In the genomic region with DNA sequence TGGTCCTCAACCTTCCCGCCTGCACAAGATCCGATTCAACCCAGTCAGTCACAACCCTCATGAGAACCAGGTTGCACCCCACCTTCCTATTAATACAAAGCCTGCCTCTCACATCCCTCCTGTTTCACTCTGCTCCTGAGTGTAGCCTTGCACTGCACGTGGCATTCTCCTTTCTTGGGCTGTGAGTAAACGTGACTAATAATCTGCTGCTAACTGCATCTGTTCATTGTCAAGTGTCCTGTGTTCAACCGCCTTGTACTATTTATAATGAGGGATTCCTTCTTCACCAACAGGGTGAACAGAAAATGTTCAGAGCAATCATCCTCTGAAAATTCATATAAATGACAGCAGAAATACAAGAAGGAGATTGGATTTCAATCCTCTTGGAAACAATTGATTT, we compare ENCODE assay signal across 27 cellular contexts.
DNase-seq lines count a peak whose midpoint lies in the region; ATAC-seq, FAIRE-seq and TF ChIP-seq lines count a peak whose summit lies in the region.
"Had no signal": no experiment of that assay in that cellular context is flagged by ENCODE, and none has a peak within 500 bp of the region (broad histone marks: within the 10 kb centered on the region; RNA-seq: fewer than 3 reads in every experiment).

No MANE protein-coding gene starts in this region.

- H4K91ac ChIP-seq in H1 (replicated peaks; ENCODE audit: insufficient read length, low read length), result no peak overlapping the region

- no peaks in the 10 kb centered on the region for H3K9me2 ChIP-seq in GM23338 (ENCODE audit: insufficient read depth)

- H2BK15ac ChIP-seq in H1 (ENCODE audit: low read length), result no peak overlapping the region

- CTCF ChIA-PET in H1 (lab: Charles Lee; ENCODE audit: partially characterized antibody), result no interaction called here

- peaks cover 3% of the 10 kb centered on the region for H3K4me1 ChIP-seq in BE2C
- H3K4me1 ChIP-seq in GM23338 (ENCODE audit: insufficient read depth), result no peaks in the 10 kb centered on the region
- no peaks in the 10 kb centered on the region for H3K4me1 ChIP-seq in H1 (replicated peaks in 1 of 4; ENCODE audit: control insufficient read depth in 3 of 4, insufficient read depth in 4 of 4, low read length in 3 of 4)
- no peaks in the 10 kb centered on the region for H3K4me1 ChIP-seq in left lung
- H3K4me1 ChIP-seq: adrenal gland, body of pancreas, Caco-2, transverse colon had no signal

- TF ChIP-seq POLR2A in H1 (IDR thresholded peaks at IDR 0.05; ENCODE audit: control extremely low read depth in 1 of 2, low read depth in 2 of 2, low read length in 2 of 2), result no peak
- TF ChIP-seq POLR2A in H54 (IDR thresholded peaks at IDR 0.05; ENCODE audit: low read depth, low read length), result no peak

- H2AK5ac ChIP-seq in H1 (ENCODE audit: low read depth, low read length), result no peak overlapping the region

- H3K27ac Mint-ChIP-seq in GM23338, result peak overlapping the region; percentile 33
- peak overlapping the region; percentile 5 for H3K27ac Mint-ChIP-seq in mesothelial cell of epicardium
- H3K27ac Mint-ChIP-seq: activated CD4-positive, alpha-beta T cell treated with anti-CD3 and anti-CD28 coated beads for 36 hours; activated CD8-positive, alpha-beta T cell treated with anti-CD3 and anti-CD28 coated beads for 36 hours; activated naive CD4-positive, alpha-beta T cell treated with anti-CD3 and anti-CD28 coated beads, Interleukin-2, amount 10 ng/mL, durations not matched to agents 7 days and 5 days; IgD-negative memory B cell; memory B cell; stimulated activated memory B cell treated with anti-CD40 and anti-IgM and Interleukin-4, amounts not matched to agents 10 μg/mL and 1 μg/mL and 100 μg/mL, for 72 hours had no signal

- DNase-seq in BE2C (peak; percentile 41), GM23338 (ENCODE audit: low spot score) (no peak), H1 (ENCODE audit: low read depth in 1 of 2, low spot score in 2 of 2) (no peak), mesothelial cell of epicardium (ENCODE audit: low spot score in 2 of 2, unreplicated experiment in 2 of 2) (no peak), H54 (ENCODE audit: insufficient read length, low spot score) (no peak), left lung (no peak)
- DNase-seq: activated CD4-positive, alpha-beta T cell treated with anti-CD3 and anti-CD28 coated beads for 36 hours; activated CD8-positive, alpha-beta memory T cell treated with anti-CD3 and anti-CD28 coated beads, Interleukin-2, amount 50 U/mL, for 48 hours; activated CD8-positive, alpha-beta T cell treated with anti-CD3 and anti-CD28 coated beads for 36 hours; activated naive CD4-positive, alpha-beta T cell treated with anti-CD3 and anti-CD28 coated beads, Interleukin-2, amount 10 ng/mL, durations not matched to agents 7 days and 5 days; body of pancreas; C1 segment of cervical spinal cord; Caco-2; DMS53; foreskin fibroblast; kidney glomerular epithelial cell; NCI-H1694; NCI-H446 treated with DMSO at 0.1 percent for 48 hours; transverse colon had no signal

- H4K5ac ChIP-seq in H1 (ENCODE audit: insufficient read length, low read depth, low read length), result no peak overlapping the region

- H3F3A ChIP-seq in GM23338 (replicated peaks; ENCODE audit: low read depth), result no peaks in the 10 kb centered on the region

- no peak overlapping the region for H3K56ac ChIP-seq in H1 (replicated peaks; ENCODE audit: insufficient read length, low read depth, low read length)

- intact Hi-C loops in left lung (cut with DNase I), result no loop called here

- H3K4ac ChIP-seq in H1 (replicated peaks; ENCODE audit: insufficient read length, low read depth, low read length), result no peak overlapping the region

- no peaks in the 10 kb centered on the region for H3K79me1 ChIP-seq in H1 (ENCODE audit: low read depth, low read length)

- no peak overlapping the region for H3K14ac ChIP-seq in H1 (ENCODE audit: insufficient read length)

- H3K27me3 Mint-ChIP-seq in GM23338 (ENCODE audit: insufficient read depth, low read depth, poor library complexity), result no peaks in the 10 kb centered on the region
- no peaks in the 10 kb centered on the region for H3K27me3 Mint-ChIP-seq in mesothelial cell of epicardium (ENCODE audit: low read depth)
- H3K27me3 Mint-ChIP-seq: activated CD4-positive, alpha-beta T cell treated with anti-CD3 and anti-CD28 coated beads for 36 hours; activated CD8-positive, alpha-beta T cell treated with anti-CD3 and anti-CD28 coated beads for 36 hours; activated naive CD4-positive, alpha-beta T cell treated with anti-CD3 and anti-CD28 coated beads, Interleukin-2, amount 10 ng/mL, durations not matched to agents 7 days and 5 days; IgD-negative memory B cell; memory B cell; stimulated activated memory B cell treated with anti-CD40 and anti-IgM and Interleukin-4, amounts not matched to agents 10 μg/mL and 1 μg/mL and 100 μg/mL, for 72 hours had no signal

- no peak overlapping the region for H3K4me3 ChIP-seq in BE2C (ENCODE audit: low read depth, low read length)
- no peak overlapping the region for H3K4me3 ChIP-seq in GM23338
- no peak overlapping the region for H3K4me3 ChIP-seq in H1 (ENCODE audit: extremely low read depth in 1 of 4, insufficient read depth in 2 of 4, low read depth in 3 of 4, low read length in 4 of 4)
- no peak overlapping the region for H3K4me3 ChIP-seq in left lung
- H3K4me3 ChIP-seq: adrenal gland, body of pancreas, transverse colon had no signal

- no peak overlapping the region for H4K8ac ChIP-seq in H1 (ENCODE audit: extremely low read depth, insufficient read depth, low read length)

- no peak for FAIRE-seq in H1 (lab: Jason Lieb, UNC)
- FAIRE-seq in H54 (lab: Jason Lieb, UNC), result no peak

- H3K79me2 ChIP-seq in GM23338 (replicated peaks; ENCODE audit: insufficient read depth), result no peaks in the 10 kb centered on the region
- no peaks in the 10 kb centered on the region for H3K79me2 ChIP-seq in H1 (ENCODE audit: control insufficient read depth in 1 of 2, insufficient read depth in 2 of 2, low read length in 2 of 2)

- H3K27me3 ChIP-seq in BE2C (no peaks in the 10 kb centered on the region), GM23338 (ENCODE audit: insufficient read depth) (no peaks in the 10 kb centered on the region), H1 (replicated peaks in 1 of 4; ENCODE audit: control insufficient read depth in 3 of 4, extremely low read depth in 1 of 4, insufficient read depth in 3 of 4, low read length in 3 of 4) (no peaks in the 10 kb centered on the region), left lung (no peaks in the 10 kb centered on the region)
- H3K27me3 ChIP-seq: adrenal gland, body of pancreas, transverse colon had no signal

- WGBS in H1 (ENCODE audit: extremely low coverage in 1 of 2, insufficient coverage in 1 of 2, insufficient read length in 1 of 2, insufficient replicate concordance in 2 of 2, low coverage in 1 of 2, low lambda C conversion rate in 2 of 2, missing lambda C conversion rate in 1 of 2), 2 experiments, result 94% methylated on average over 5 of the region's 5 CpGs; no CpG with 5 or more reads in 1 of the 2 experiments

- H3K23ac ChIP-seq in H1 (ENCODE audit: insufficient read length), result no peak overlapping the region

- TF ChIP-seq RAD21 in H1 (IDR thresholded peaks at IDR 0.05 in 1 of 2, conservative IDR thresholded peaks at IDR 0.05 in 1 of 2; ENCODE audit: low read depth in 2 of 2, low read length in 2 of 2), result no peak

- POLR2A ChIA-PET in H1 (lab: Charles Lee; ENCODE audit: partially characterized antibody), result no interaction called here

- H3K4me2 ChIP-seq in GM23338 (no peak overlapping the region), H1 (ENCODE audit: insufficient read depth in 1 of 2, low read depth in 2 of 2, low read length in 2 of 2) (no peak overlapping the region)

- H2BK12ac ChIP-seq in H1 (ENCODE audit: low read depth, low read length), result no peak overlapping the region

- H2AFZ ChIP-seq in GM23338, result 0 out of 2 replicates have a peak overlapping the region, but pooled peaks have one; percentile 29
- H2AFZ ChIP-seq in H1 (ENCODE audit: low read length), result peak overlapping the region; percentile 10; the same call in 1 of the 2 replicates

- no peaks in the 10 kb centered on the region; the same call in 1 of the 2 replicates for H3K23me2 ChIP-seq in H1 (ENCODE audit: low read depth, low read length)

- TF ChIP-seq EP300 in H1 (IDR thresholded peaks at IDR 0.05; ENCODE audit: borderline replicate concordance in 1 of 2, low read depth in 2 of 2, low read length in 2 of 2), result no peak

- no peak overlapping the region for H2BK20ac ChIP-seq in H1 (ENCODE audit: low read length)

- H3K4me3 Mint-ChIP-seq in GM23338 (no peak overlapping the region), mesothelial cell of epicardium (no peak overlapping the region)
- H3K4me3 Mint-ChIP-seq: activated CD4-positive, alpha-beta T cell treated with anti-CD3 and anti-CD28 coated beads for 36 hours; activated CD8-positive, alpha-beta T cell treated with anti-CD3 and anti-CD28 coated beads for 36 hours; activated naive CD4-positive, alpha-beta T cell treated with anti-CD3 and anti-CD28 coated beads, Interleukin-2, amount 10 ng/mL, durations not matched to agents 7 days and 5 days; IgD-negative memory B cell; memory B cell; stimulated activated memory B cell treated with anti-CD40 and anti-IgM and Interleukin-4, amounts not matched to agents 10 μg/mL and 1 μg/mL and 100 μg/mL, for 72 hours had no signal

- H3K4me1 Mint-ChIP-seq in GM23338, result no peaks in the 10 kb centered on the region
- peaks cover 13% of the 10 kb centered on the region for H3K4me1 Mint-ChIP-seq in mesothelial cell of epicardium
- H3K4me1 Mint-ChIP-seq: activated CD4-positive, alpha-beta T cell treated with anti-CD3 and anti-CD28 coated beads for 36 hours; activated naive CD4-positive, alpha-beta T cell treated with anti-CD3 and anti-CD28 coated beads, Interleukin-2, amount 10 ng/mL, durations not matched to agents 7 days and 5 days; IgD-negative memory B cell; memory B cell; stimulated activated memory B cell treated with anti-CD40 and anti-IgM and Interleukin-4, amounts not matched to agents 10 μg/mL and 1 μg/mL and 100 μg/mL, for 72 hours had no signal

- no peak for ATAC-seq in GM23338
- no peak for ATAC-seq in HG03457 (IDR thresholded peaks at IDR 0.05; ENCODE audit: unreplicated experiment)
- no peak for ATAC-seq in left lung
- ATAC-seq: activated CD4-positive, alpha-beta T cell treated with anti-CD3 and anti-CD28 coated beads for 36 hours; activated CD8-positive, alpha-beta T cell treated with anti-CD3 and anti-CD28 coated beads for 36 hours; body of pancreas; esophagus mucosa; HCT116; stimulated activated memory B cell treated with anti-CD40 and anti-IgM and Interleukin-4, amounts not matched to agents 10 μg/mL and 1 μg/mL and 100 μg/mL, for 72 hours had no signal

- no peaks in the 10 kb centered on the region for H3K9me3 Mint-ChIP-seq in GM23338
- H3K9me3 Mint-ChIP-seq in mesothelial cell of epicardium, result no peaks in the 10 kb centered on the region

- TF ChIP-seq CTCF in BE2C (IDR thresholded peaks at IDR 0.05; ENCODE audit: low read depth, low read length), result no peak
- no peak for TF ChIP-seq CTCF in GM23338 (conservative IDR thresholded peaks at IDR 0.05; ENCODE audit: low read depth in 2 of 2)
- no peak for TF ChIP-seq CTCF in H1 (IDR thresholded peaks at IDR 0.05; ENCODE audit: control extremely low read depth in 1 of 3, insufficient read depth in 1 of 3, low read depth in 1 of 3, low read length in 3 of 3)
- no peak for TF ChIP-seq CTCF in mesothelial cell of epicardium (IDR thresholded peaks at IDR 0.05; ENCODE audit: unreplicated experiment)
- no peak for TF ChIP-seq CTCF in left lung (IDR thresholded peaks at IDR 0.05)

- H3K9ac ChIP-seq in H1 (replicated peaks in 1 of 4; ENCODE audit: extremely low read depth in 1 of 4, low read depth in 3 of 4, low read length in 3 of 4), result no peak overlapping the region

- H3K9me3 ChIP-seq in BE2C (no peaks in the 10 kb centered on the region), H1 (ENCODE audit: insufficient read depth in 2 of 2, low read depth in 1 of 2, low read length in 1 of 2) (no peaks in the 10 kb centered on the region), left lung (peaks cover 0 to 4% of the 10 kb centered on the region in 2 donors)
- H3K9me3 ChIP-seq: adrenal gland, body of pancreas, Caco-2, transverse colon had no signal

- H3K18ac ChIP-seq in H1 (ENCODE audit: extremely low read depth, low read length), result no peak overlapping the region

- H3K27ac ChIP-seq in GM23338 (ENCODE audit: low read depth) (no peak overlapping the region), H1 (ENCODE audit: low read depth, low read length) (no peak overlapping the region), left lung (no peak overlapping the region)
- H3K27ac ChIP-seq: adrenal gland, body of pancreas, VCaP had no signal

- no peaks in the 10 kb centered on the region for H3K36me3 Mint-ChIP-seq in GM23338 (ENCODE audit: low read depth)
- no peaks in the 10 kb centered on the region for H3K36me3 Mint-ChIP-seq in mesothelial cell of epicardium
- H3K36me3 Mint-ChIP-seq: activated naive CD4-positive, alpha-beta T cell treated with anti-CD3 and anti-CD28 coated beads, Interleukin-2, amount 10 ng/mL, durations not matched to agents 7 days and 5 days; IgD-negative memory B cell; memory B cell; stimulated activated memory B cell treated with anti-CD40 and anti-IgM and Interleukin-4, amounts not matched to agents 10 μg/mL and 1 μg/mL and 100 μg/mL, for 72 hours had no signal

- no peaks in the 10 kb centered on the region for H4K20me1 ChIP-seq in GM23338 (replicated peaks; ENCODE audit: insufficient read depth)
- H4K20me1 ChIP-seq in H1 (replicated peaks in 1 of 2; ENCODE audit: control insufficient read depth in 1 of 2, insufficient read depth in 2 of 2, low read length in 2 of 2), result no peaks in the 10 kb centered on the region

- no peak overlapping the region for H2BK120ac ChIP-seq in H1 (replicated peaks; ENCODE audit: low read depth, low read length)

- H2BK5ac ChIP-seq in H1 (ENCODE audit: low read depth, low read length), result no peak overlapping the region

- H3K36me3 ChIP-seq in BE2C (no peaks in the 10 kb centered on the region), GM23338 (ENCODE audit: insufficient read depth) (no peaks in the 10 kb centered on the region), H1 (ENCODE audit: control insufficient read depth in 2 of 4, insufficient read depth in 4 of 4, low read length in 3 of 4) (no peaks in the 10 kb centered on the region), left lung (no peaks in the 10 kb centered on the region)
- H3K36me3 ChIP-seq: adrenal gland, transverse colon had no signal
